29 cellular contexts compared by ENCODE assay signal in genomic region chr2:36607947-36608346, GRCh38.
"Had no signal": no experiment of that assay in that cellular context is flagged by ENCODE, and none has a peak within 500 bp of the region (broad histone marks: within the 10 kb centered on the region; RNA-seq: fewer than 3 reads in every experiment).

No MANE protein-coding gene starts in this region.

- H3K9me3 ChIP-seq: colonic mucosa, esophagus squamous epithelium, left lung, right atrium auricular region, suprapubic skin, transverse colon, upper lobe of right lung, uterus had no signal

- H3K27ac Mint-ChIP-seq: dendritic cell treated with granulocyte-macrophage colony-stimulating factor and Interleukin-4, amounts not matched to agents 40 ng/mL and 50 ng/mL, for 4 days; endodermal cell; naive thymus-derived CD4-positive, alpha-beta T cell; nephron; neural progenitor cell; progenitor cell of endocrine pancreas; stimulated activated naive CD8-positive, alpha-beta T cell treated with anti-CD3 and anti-CD28 coated beads, Interleukin-15, amount 100 ng/mL, for 72 hours had no signal

- H3K4me3 ChIP-seq: colonic mucosa, esophagus squamous epithelium, left lung, neural progenitor cell, right atrium auricular region, smooth muscle cell, suprapubic skin, transverse colon, upper lobe of right lung, uterus had no signal

- H3K79me2 ChIP-seq: parathyroid adenoma had no signal

- H3K36me3 ChIP-seq: colonic mucosa, esophagus squamous epithelium, left lung, neural progenitor cell, right atrium auricular region, suprapubic skin, transverse colon, upper lobe of right lung, uterus had no signal

- H3K27me3 Mint-ChIP-seq: dendritic cell treated with granulocyte-macrophage colony-stimulating factor and Interleukin-4, amounts not matched to agents 40 ng/mL and 50 ng/mL, for 4 days; progenitor cell of endocrine pancreas had no signal

- H3K4me3 Mint-ChIP-seq: dendritic cell treated with granulocyte-macrophage colony-stimulating factor and Interleukin-4, amounts not matched to agents 40 ng/mL and 50 ng/mL, for 4 days; endodermal cell; naive thymus-derived CD4-positive, alpha-beta T cell; nephron; neural progenitor cell; stimulated activated naive CD8-positive, alpha-beta T cell treated with anti-CD3 and anti-CD28 coated beads, Interleukin-15, amount 100 ng/mL, for 72 hours had no signal

- DNase-seq: colonic mucosa; effector CD8-positive, alpha-beta T cell; endodermal cell; erythroblast; esophagus squamous epithelium; kidney; left cardiac atrium; left lung; mesenchymal stem cell; midbrain; naive thymus-derived CD4-positive, alpha-beta T cell; stimulated activated CD4-positive, alpha-beta T cell treated with anti-CD3 and anti-CD28 coated beads, Interleukin-12 subunit alpha, Interleukin-12 subunit beta, amount 100 ng/mL, for 4 hours; stimulated activated CD4-positive, alpha-beta T cell treated with anti-CD3 and anti-CD28 coated beads, Interleukin-1b, Interleukin-23, amount 100 ng/mL, for 48 hours; stimulated activated CD4-positive, alpha-beta T cell treated with anti-CD3 and anti-CD28 coated beads, Interleukin-4, amount 100 ng/mL, for 1 hour; stimulated activated CD8-positive, alpha-beta memory T cell treated with anti-CD3 and anti-CD28 coated beads, Interleukin-4, amount 100 ng/mL, for 48 hours; stimulated activated naive CD4-positive, alpha-beta T cell; stimulated activated naive CD8-positive, alpha-beta T cell treated with anti-CD3 and anti-CD28 coated beads, Interleukin-15, amount 100 ng/mL, for 72 hours; transverse colon; upper lobe of right lung; uterus had no signal

- H3K4me2 ChIP-seq: neural progenitor cell, smooth muscle cell had no signal

- H3K27ac ChIP-seq: colonic mucosa, esophagus squamous epithelium, left lung, neural progenitor cell, parathyroid adenoma, right atrium auricular region, suprapubic skin, transverse colon, upper lobe of right lung, uterus had no signal

- H3K36me3 Mint-ChIP-seq: naive thymus-derived CD4-positive, alpha-beta T cell; neural progenitor cell had no signal

- H2AFZ ChIP-seq: neural progenitor cell, parathyroid adenoma had no signal

- H3K27me3 ChIP-seq: colonic mucosa, left lung, neural progenitor cell, right atrium auricular region, suprapubic skin, transverse colon, upper lobe of right lung, uterus had no signal

- H3K9me3 Mint-ChIP-seq: dendritic cell treated with granulocyte-macrophage colony-stimulating factor and Interleukin-4, amounts not matched to agents 40 ng/mL and 50 ng/mL, for 4 days; endodermal cell; naive thymus-derived CD4-positive, alpha-beta T cell; nephron; neural progenitor cell; stimulated activated naive CD8-positive, alpha-beta T cell treated with anti-CD3 and anti-CD28 coated beads, Interleukin-15, amount 100 ng/mL, for 72 hours had no signal

- ATAC-seq: left cardiac atrium; left lung; naive thymus-derived CD4-positive, alpha-beta T cell; sciatic nerve; stimulated activated naive CD8-positive, alpha-beta T cell treated with anti-CD3 and anti-CD28 coated beads, Interleukin-15, amount 100 ng/mL, for 72 hours; upper lobe of right lung had no signal

- H3K4me1 Mint-ChIP-seq: nephron; neural progenitor cell; stimulated activated naive CD8-positive, alpha-beta T cell treated with anti-CD3 and anti-CD28 coated beads, Interleukin-15, amount 100 ng/mL, for 72 hours had no signal

- H3K9ac ChIP-seq: neural progenitor cell, parathyroid adenoma had no signal

- H3K4me1 ChIP-seq: colonic mucosa, left lung, parathyroid adenoma, right atrium auricular region, suprapubic skin, transverse colon, upper lobe of right lung, uterus had no signal
